Comparison of ENCODE assay signal across 1 cellular context in the genomic region with DNA sequence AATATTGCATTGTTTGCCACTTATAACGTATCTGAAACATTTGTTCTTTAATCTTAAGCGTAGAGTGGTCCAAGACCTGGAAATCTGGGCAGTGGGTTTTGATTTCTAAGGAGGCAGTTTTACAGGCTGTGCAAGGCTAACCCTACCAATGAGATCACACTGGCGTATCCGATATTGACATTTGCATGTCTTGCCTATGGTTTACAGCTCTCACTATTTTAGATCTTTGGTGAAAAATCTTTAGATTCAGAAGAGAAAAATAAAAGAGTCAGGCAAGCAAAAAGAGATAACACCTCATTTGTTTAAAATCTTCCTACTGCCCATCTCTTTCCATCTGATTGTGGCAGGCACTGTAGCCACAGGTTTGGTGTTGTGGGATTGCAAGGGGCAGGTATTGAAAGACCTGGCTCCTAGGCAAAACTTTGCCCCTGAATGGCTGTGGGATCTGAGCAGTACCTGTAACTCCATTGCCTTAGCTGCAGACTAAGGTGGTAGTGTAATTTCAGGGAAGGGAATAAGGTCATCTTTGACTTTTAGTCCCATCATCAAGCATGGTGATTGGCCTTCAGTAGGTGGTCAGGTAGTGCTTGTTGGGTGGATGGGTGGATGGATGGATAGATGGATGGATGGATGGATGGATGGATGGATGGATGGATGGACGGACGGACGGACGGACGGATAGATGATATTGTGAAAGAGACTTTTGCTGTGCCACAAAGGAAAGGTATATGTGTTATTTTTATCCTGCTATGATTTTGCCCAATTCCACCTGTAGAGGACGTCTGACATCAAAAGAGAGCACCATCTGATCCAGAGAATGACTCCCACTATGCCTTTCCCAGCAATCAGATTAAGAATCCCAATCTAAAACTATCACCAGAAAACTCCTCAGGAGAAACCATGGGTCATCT.
TF ChIP-seq lines count a peak whose summit lies in the region.

No MANE protein-coding gene starts in this region.

TF ChIP-seq in HepG2, 621 proteins besides CTCF, POLR2A, EP300 and RAD21 (continues in another document):
- TF ChIP-seq ZNF282 (IDR thresholded peaks at IDR 0.05; ENCODE audit: partially characterized antibody) (no peak), ZNF17 (CRISPR knock-in tag; IDR thresholded peaks at IDR 0.05) (no peak), PHF21A (CRISPR knock-in tag; IDR thresholded peaks at IDR 0.05) (no peak), SOX5 (CRISPR knock-in tag; IDR thresholded peaks at IDR 0.05; ENCODE audit: borderline replicate concordance) (no peak), CREM (IDR thresholded peaks at IDR 0.05) (no peak), CREM (CRISPR knock-in tag; IDR thresholded peaks at IDR 0.05) (no peak), HDAC1 (CRISPR knock-in tag; IDR thresholded peaks at IDR 0.05) (peak; percentile 55; the same call in 1 of the 2 replicates), ZFP36L1 (CRISPR knock-in tag; IDR thresholded peaks at IDR 0.05) (no peak), SALL1 (CRISPR knock-in tag; IDR thresholded peaks at IDR 0.05) (0 out of 2 replicates have a peak, but pooled peaks have one; percentile 40), ZFP82 (CRISPR knock-in tag; IDR thresholded peaks at IDR 0.05; ENCODE audit: borderline replicate concordance) (0 out of 2 replicates have a peak, but pooled peaks have one; percentile 29), CREB1 (IDR thresholded peaks at IDR 0.05) (no peak), CREB1 (CRISPR knock-in tag; IDR thresholded peaks at IDR 0.05) (0 out of 2 replicates have a peak, but pooled peaks have one; percentile 0), CCDC6 (CRISPR knock-in tag; IDR thresholded peaks at IDR 0.05) (no peak), TCF7L2 (IDR thresholded peaks at IDR 0.05; ENCODE audit: low read depth, low read length) (no peak), ZNF432 (CRISPR knock-in tag; IDR thresholded peaks at IDR 0.05; ENCODE audit: borderline replicate concordance) (no peak), ZNF317 (CRISPR knock-in tag; IDR thresholded peaks at IDR 0.05) (peak; percentile 55; the same call in 1 of the 2 replicates), ATF7-NPFF (CRISPR knock-in tag; IDR thresholded peaks at IDR 0.05; ENCODE audit: low read depth) (no peak), EEA1 (CRISPR knock-in tag; IDR thresholded peaks at IDR 0.05; ENCODE audit: borderline replicate concordance) (no peak), MED1 (CRISPR knock-in tag; IDR thresholded peaks at IDR 0.05) (0 out of 2 replicates have a peak, but pooled peaks have one; percentile 23), XBP1 (CRISPR knock-in tag; IDR thresholded peaks at IDR 0.05) (no peak), POLR2AphosphoS5 (IDR thresholded peaks at IDR 0.05; ENCODE audit: low read depth, low read length) (no peak), ZNF558 (CRISPR knock-in tag; IDR thresholded peaks at IDR 0.05; ENCODE audit: borderline replicate concordance) (no peak), GFI1 (CRISPR knock-in tag; IDR thresholded peaks at IDR 0.05; ENCODE audit: borderline replicate concordance) (peak; percentile 54; the same call in 1 of the 2 replicates), ZNF337 (CRISPR knock-in tag; IDR thresholded peaks at IDR 0.05; ENCODE audit: borderline replicate concordance, low read depth) (no peak), TAF15 (IDR thresholded peaks at IDR 0.05; ENCODE audit: low read depth, low read length, poor library complexity, severe bottlenecking) (no peak), ZNF274 (CRISPR knock-in tag; IDR thresholded peaks at IDR 0.05) (0 out of 2 replicates have a peak, but pooled peaks have one; percentile 51), HCFC1 (IDR thresholded peaks at IDR 0.05; ENCODE audit: low read depth, low read length) (no peak), POLR2G (IDR thresholded peaks at IDR 0.05; ENCODE audit: low read depth, low read length) (peak; percentile 29; the same call in 1 of the 2 replicates), SAP130 (CRISPR knock-in tag; IDR thresholded peaks at IDR 0.05; ENCODE audit: low read depth) (peak; percentile 42), ZSCAN30 (CRISPR knock-in tag; IDR thresholded peaks at IDR 0.05) (peak; percentile 78; the same call in 1 of the 2 replicates), ZNF556 (CRISPR knock-in tag; IDR thresholded peaks at IDR 0.05; ENCODE audit: borderline replicate concordance) (0 out of 2 replicates have a peak, but pooled peaks have one; percentile 11), KDM1A (CRISPR knock-in tag; IDR thresholded peaks at IDR 0.05) (no peak), RARG (CRISPR knock-in tag; IDR thresholded peaks at IDR 0.05; ENCODE audit: low read depth) (no peak), ZNF232 (CRISPR knock-in tag; IDR thresholded peaks at IDR 0.05; ENCODE audit: borderline replicate concordance) (no peak), ZNF230 (CRISPR knock-in tag; IDR thresholded peaks at IDR 0.05) (peak; percentile 47; the same call in 1 of the 2 replicates), ZFY (CRISPR knock-in tag; IDR thresholded peaks at IDR 0.05) (no peak)
- TF ChIP-seq, protein P1, sequence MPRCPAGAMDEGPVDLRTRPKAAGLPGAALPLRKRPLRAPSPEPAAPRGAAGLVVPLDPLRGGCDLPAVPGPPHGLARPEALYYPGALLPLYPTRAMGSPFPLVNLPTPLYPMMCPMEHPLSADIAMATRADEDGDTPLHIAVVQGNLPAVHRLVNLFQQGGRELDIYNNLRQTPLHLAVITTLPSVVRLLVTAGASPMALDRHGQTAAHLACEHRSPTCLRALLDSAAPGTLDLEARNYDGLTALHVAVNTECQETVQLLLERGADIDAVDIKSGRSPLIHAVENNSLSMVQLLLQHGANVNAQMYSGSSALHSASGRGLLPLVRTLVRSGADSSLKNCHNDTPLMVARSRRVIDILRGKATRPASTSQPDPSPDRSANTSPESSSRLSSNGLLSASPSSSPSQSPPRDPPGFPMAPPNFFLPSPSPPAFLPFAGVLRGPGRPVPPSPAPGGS (CRISPR knock-in tag; IDR thresholded peaks at IDR 0.05): 0 out of 2 replicates have a peak, but pooled peaks have one; percentile 26
- TF ChIP-seq, protein P2, sequence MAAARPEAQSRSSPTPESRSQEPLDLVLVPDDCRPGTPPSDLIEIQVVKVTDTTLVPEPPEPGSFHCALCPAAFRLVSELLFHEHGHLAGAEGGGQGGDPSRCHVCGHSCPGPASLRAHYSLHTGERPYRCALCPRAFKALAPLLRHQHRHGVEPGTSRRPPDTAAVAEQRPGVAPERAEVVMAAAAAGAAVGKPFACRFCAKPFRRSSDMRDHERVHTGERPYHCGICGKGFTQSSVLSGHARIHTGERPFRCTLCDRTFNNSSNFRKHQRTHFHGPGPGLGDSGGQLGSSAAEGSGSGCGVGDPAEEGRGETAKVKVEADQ (CRISPR knock-in tag; IDR thresholded peaks at IDR 0.05; ENCODE audit: borderline replicate concordance): peak; percentile 75; the same call in 1 of the 2 replicates
- TF ChIP-seq, protein P3, sequence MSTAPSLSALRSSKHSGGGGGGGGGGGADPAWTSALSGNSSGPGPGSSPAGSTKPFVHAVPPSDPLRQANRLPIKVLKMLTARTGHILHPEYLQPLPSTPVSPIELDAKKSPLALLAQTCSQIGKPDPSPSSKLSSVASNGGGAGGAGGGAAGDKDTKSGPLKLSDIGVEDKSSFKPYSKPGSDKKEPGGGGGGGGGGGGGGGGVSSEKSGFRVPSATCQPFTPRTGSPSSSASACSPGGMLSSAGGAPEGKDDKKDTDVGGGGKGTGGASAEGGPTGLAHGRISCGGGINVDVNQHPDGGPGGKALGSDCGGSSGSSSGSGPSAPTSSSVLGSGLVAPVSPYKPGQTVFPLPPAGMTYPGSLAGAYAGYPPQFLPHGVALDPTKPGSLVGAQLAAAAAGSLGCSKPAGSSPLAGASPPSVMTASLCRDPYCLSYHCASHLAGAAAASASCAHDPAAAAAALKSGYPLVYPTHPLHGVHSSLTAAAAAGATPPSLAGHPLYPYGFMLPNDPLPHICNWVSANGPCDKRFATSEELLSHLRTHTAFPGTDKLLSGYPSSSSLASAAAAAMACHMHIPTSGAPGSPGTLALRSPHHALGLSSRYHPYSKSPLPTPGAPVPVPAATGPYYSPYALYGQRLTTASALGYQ (CRISPR knock-in tag; IDR thresholded peaks at IDR 0.05): no peak
- TF ChIP-seq, protein P4, sequence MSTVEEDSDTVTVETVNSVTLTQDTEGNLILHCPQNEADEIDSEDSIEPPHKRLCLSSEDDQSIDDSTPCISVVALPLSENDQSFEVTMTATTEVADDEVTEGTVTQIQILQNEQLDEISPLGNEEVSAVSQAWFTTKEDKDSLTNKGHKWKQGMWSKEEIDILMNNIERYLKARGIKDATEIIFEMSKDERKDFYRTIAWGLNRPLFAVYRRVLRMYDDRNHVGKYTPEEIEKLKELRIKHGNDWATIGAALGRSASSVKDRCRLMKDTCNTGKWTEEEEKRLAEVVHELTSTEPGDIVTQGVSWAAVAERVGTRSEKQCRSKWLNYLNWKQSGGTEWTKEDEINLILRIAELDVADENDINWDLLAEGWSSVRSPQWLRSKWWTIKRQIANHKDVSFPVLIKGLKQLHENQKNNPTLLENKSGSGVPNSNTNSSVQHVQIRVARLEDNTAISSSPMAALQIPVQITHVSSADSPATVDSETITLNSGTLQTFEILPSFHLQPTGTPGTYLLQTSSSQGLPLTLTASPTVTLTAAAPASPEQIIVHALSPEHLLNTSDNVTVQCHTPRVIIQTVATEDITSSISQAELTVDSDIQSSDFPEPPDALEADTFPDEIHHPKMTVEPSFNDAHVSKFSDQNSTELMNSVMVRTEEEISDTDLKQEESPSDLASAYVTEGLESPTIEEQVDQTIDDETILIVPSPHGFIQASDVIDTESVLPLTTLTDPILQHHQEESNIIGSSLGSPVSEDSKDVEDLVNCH (CRISPR knock-in tag; IDR thresholded peaks at IDR 0.05): 0 out of 2 replicates have a peak, but pooled peaks have one; percentile 46
- TF ChIP-seq, protein P5, sequence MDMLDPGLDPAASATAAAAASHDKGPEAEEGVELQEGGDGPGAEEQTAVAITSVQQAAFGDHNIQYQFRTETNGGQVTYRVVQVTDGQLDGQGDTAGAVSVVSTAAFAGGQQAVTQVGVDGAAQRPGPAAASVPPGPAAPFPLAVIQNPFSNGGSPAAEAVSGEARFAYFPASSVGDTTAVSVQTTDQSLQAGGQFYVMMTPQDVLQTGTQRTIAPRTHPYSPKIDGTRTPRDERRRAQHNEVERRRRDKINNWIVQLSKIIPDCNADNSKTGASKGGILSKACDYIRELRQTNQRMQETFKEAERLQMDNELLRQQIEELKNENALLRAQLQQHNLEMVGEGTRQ (IDR thresholded peaks at IDR 0.05; ENCODE audit: low read depth, low read length): no peak
- TF ChIP-seq, protein P5 (CRISPR knock-in tag; IDR thresholded peaks at IDR 0.05; ENCODE audit: borderline replicate concordance): no peak
- TF ChIP-seq, protein P6, sequence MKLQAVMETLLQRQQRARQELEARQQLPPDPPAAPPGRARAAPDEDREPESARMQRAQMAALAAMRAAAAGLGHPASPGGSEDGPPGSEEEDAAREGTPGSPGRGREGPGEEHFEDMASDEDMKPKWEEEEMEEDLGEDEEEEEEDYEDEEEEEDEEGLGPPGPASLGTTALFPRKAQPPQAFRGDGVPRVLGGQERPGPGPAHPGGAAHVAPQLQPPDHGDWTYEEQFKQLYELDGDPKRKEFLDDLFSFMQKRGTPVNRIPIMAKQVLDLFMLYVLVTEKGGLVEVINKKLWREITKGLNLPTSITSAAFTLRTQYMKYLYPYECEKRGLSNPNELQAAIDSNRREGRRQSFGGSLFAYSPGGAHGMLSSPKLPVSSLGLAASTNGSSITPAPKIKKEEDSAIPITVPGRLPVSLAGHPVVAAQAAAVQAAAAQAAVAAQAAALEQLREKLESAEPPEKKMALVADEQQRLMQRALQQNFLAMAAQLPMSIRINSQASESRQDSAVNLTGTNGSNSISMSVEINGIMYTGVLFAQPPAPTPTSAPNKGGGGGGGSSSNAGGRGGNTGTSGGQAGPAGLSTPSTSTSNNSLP (IDR thresholded peaks at IDR 0.05; ENCODE audit: low read depth, low read length): peak; percentile 50; the same call in 1 of the 2 replicates
- TF ChIP-seq, protein P7, sequence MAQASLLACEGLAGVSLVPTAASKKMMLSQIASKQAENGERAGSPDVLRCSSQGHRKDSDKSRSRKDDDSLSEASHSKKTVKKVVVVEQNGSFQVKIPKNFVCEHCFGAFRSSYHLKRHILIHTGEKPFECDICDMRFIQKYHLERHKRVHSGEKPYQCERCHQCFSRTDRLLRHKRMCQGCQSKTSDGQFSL (CRISPR knock-in tag; IDR thresholded peaks at IDR 0.05): no peak
- TF ChIP-seq, protein P8, sequence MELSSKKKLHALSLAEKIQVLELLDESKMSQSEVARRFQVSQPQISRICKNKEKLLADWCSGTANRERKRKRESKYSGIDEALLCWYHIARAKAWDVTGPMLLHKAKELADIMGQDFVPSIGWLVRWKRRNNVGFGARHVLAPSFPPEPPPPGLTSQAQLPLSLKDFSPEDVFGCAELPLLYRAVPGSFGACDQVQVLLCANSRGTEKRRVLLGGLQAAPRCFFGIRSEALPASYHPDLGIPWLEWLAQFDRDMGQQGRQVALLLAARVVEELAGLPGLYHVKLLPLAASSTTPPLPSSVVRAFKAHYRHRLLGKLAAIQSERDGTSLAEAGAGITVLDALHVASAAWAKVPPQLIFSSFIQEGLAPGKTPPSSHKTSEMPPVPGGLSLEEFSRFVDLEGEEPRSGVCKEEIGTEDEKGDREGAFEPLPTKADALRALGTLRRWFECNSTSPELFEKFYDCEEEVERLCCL (CRISPR knock-in tag; IDR thresholded peaks at IDR 0.05; ENCODE audit: borderline replicate concordance): 0 out of 2 replicates have a peak, but pooled peaks have one; percentile 68
- TF ChIP-seq, protein P9, sequence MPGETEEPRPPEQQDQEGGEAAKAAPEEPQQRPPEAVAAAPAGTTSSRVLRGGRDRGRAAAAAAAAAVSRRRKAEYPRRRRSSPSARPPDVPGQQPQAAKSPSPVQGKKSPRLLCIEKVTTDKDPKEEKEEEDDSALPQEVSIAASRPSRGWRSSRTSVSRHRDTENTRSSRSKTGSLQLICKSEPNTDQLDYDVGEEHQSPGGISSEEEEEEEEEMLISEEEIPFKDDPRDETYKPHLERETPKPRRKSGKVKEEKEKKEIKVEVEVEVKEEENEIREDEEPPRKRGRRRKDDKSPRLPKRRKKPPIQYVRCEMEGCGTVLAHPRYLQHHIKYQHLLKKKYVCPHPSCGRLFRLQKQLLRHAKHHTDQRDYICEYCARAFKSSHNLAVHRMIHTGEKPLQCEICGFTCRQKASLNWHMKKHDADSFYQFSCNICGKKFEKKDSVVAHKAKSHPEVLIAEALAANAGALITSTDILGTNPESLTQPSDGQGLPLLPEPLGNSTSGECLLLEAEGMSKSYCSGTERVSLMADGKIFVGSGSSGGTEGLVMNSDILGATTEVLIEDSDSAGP (CRISPR knock-in tag; IDR thresholded peaks at IDR 0.05; ENCODE audit: borderline replicate concordance): peak; percentile 39; the same call in 1 of the 2 replicates
